8 cellular contexts compared by ENCODE assay signal in the genomic region with DNA sequence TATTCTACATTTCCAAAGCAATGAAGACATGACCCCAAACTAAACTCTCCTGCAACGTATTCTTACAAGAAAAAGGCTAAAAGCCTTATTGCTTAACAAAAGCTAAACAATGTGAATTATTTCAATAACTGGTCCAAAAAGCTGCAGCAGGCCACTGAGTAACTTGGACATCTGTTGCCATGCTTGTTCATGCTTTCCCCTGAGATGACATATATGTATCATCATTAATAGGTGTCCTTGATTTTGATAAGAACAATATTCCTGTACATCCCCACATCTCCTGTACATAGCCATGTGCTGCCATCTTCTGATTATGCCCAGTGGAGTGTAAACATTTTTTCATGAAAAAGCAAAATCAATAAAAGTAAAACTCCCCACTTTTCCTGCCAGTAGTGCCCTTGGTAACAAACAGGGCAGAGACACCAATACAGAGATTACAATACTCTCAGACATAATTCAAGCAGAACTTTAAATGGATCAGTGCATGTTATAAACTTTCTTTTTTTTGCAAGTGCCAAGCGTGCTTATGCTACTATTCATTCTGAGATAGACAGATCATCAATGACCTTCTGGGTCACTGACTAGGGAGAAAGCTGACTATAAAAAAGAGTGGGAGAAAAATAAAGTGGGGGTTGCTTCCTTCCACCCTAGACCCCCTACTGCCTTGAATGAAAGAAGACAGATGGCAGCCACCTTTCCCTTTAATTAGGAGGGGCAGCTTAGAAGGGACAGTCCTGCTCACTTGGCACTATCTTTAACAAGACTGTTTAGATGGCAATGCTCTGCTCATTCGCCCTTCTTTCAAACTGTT.
A peak's percentile ranks its signal among the peaks of the same experiment; 100 is the strongest.
DNase-seq lines count a peak whose midpoint lies in the region; ATAC-seq, FAIRE-seq and TF ChIP-seq lines count a peak whose summit lies in the region.

No MANE protein-coding gene starts in this region.

- H3K9me3 ChIP-seq in keratinocyte (ENCODE audit: control insufficient read depth, low read depth, low read length), result no peaks in the 10 kb centered on the region
- no peaks in the 10 kb centered on the region for H3K9me3 ChIP-seq in suprapubic skin

- no peak for DNase-seq in activated T-cell treated with anti-CD3 and anti-CD28 coated beads, Interleukin-2, amount 50 U/mL, for 4 hours
- DNase-seq in activated T-cell treated with anti-CD3 and anti-CD28 coated beads, Interleukin-2, amount 50 U/mL, for 1 hour, result no peak
- DNase-seq in activated naive CD8-positive, alpha-beta T cell treated with anti-CD3 and anti-CD28 coated beads for 36 hours, result no peak
- DNase-seq in keratinocyte (ENCODE audit: low read depth, low spot score), result no peak
- DNase-seq in suprapubic skin (ENCODE audit: low spot score in 2 of 2), result no peak
- DNase-seq in NCI-H345 treated with DMSO at 0.1 percent for 48 hours (lab: John Stamatoyannopoulos, UW; ENCODE audit: unreplicated experiment), result no peak
- no peak for DNase-seq in hepatic stellate cell (ENCODE audit: low spot score)

- peak overlapping the region; percentile 91 for H3K4me2 ChIP-seq in keratinocyte (ENCODE audit: control insufficient read depth, extremely low read depth, insufficient read depth, low read depth, low read length)

- H3K9ac ChIP-seq in keratinocyte (ENCODE audit: control insufficient read depth, extremely low read depth, insufficient read depth, low read length), result peak overlapping the region; percentile 81

- H3K27ac ChIP-seq in keratinocyte (ENCODE audit: control insufficient read depth, insufficient read depth, low read length), result peak overlapping the region; percentile 87
- H3K27ac ChIP-seq in suprapubic skin, result peak overlapping the region; percentile 62

- ATAC-seq in activated T-cell treated with anti-CD3 and anti-CD28 coated beads, Interleukin-2, amount 50 U/mL, for 4 hours, result no peak
- ATAC-seq in GM21381 (IDR thresholded peaks at IDR 0.05; ENCODE audit: unreplicated experiment), result no peak

- WGBS in suprapubic skin, result 61% methylated on average over 3 of the region's 3 CpGs

- peaks cover 90% of the 10 kb centered on the region for H3K4me1 Mint-ChIP-seq in activated T-cell treated with anti-CD3 and anti-CD28 coated beads, Interleukin-2, amount 50 U/mL, for 4 hours (ENCODE audit: low read depth)
- peaks cover 82% of the 10 kb centered on the region for H3K4me1 Mint-ChIP-seq in activated naive CD8-positive, alpha-beta T cell treated with anti-CD3 and anti-CD28 coated beads for 36 hours

- H3K4me3 Mint-ChIP-seq in activated T-cell treated with anti-CD3 and anti-CD28 coated beads, Interleukin-2, amount 50 U/mL, for 4 hours, result peak overlapping the region; percentile 83
- H3K4me3 Mint-ChIP-seq in activated naive CD8-positive, alpha-beta T cell treated with anti-CD3 and anti-CD28 coated beads for 36 hours, result peak overlapping the region; percentile 52

- H3K79me2 ChIP-seq in keratinocyte (ENCODE audit: control insufficient read depth, insufficient read depth, low read length), result peaks cover 91% of the 10 kb centered on the region

- no peaks in the 10 kb centered on the region for H3K9me1 ChIP-seq in keratinocyte (ENCODE audit: control insufficient read depth, extremely low read depth, insufficient read depth, low read length)

- dilution Hi-C loops in keratinocyte (cut with MboI; ENCODE audit: extremely low pct_ligation_motif_present, low sequenced_read_pairs), result no loop called here

- H2AFZ ChIP-seq in keratinocyte (ENCODE audit: control insufficient read depth, low read length), result no peak overlapping the region

- TF ChIP-seq CTCF in keratinocyte (optimal IDR thresholded peaks at IDR 0.05 in 1 of 3, IDR thresholded peaks at IDR 0.05 in 1 of 3, conservative IDR thresholded peaks at IDR 0.05 in 1 of 3; ENCODE audit: extremely low read depth in 1 of 3, insufficient read depth in 2 of 3, low read length in 3 of 3) (no peak), suprapubic skin (IDR thresholded peaks at IDR 0.05) (no peak)

- H3K27me3 ChIP-seq in keratinocyte (ENCODE audit: control insufficient read depth, extremely low read depth, insufficient read depth, low read length) (no peaks in the 10 kb centered on the region), suprapubic skin (no peaks in the 10 kb centered on the region)

- H3K36me3 ChIP-seq in keratinocyte (ENCODE audit: control insufficient read depth in 2 of 2, extremely low read depth in 1 of 2, insufficient read depth in 2 of 2, low read length in 2 of 2) (peaks cover 0 to 12% of the 10 kb centered on the region in 2 experiments), suprapubic skin (peaks cover 9% of the 10 kb centered on the region)

- peaks cover 9% of the 10 kb centered on the region for H3K4me1 ChIP-seq in keratinocyte (ENCODE audit: control insufficient read depth, extremely low read depth, insufficient read depth, low read length)
- H3K4me1 ChIP-seq in suprapubic skin, result peaks cover 48% of the 10 kb centered on the region

- TF ChIP-seq EP300 in suprapubic skin (IDR thresholded peaks at IDR 0.05), result no peak

- H4K20me1 ChIP-seq in keratinocyte (ENCODE audit: control insufficient read depth, extremely low read depth, insufficient read depth, low read length), result no peaks in the 10 kb centered on the region

- H3K9me3 Mint-ChIP-seq in activated T-cell treated with anti-CD3 and anti-CD28 coated beads, Interleukin-2, amount 50 U/mL, for 4 hours, result no peaks in the 10 kb centered on the region
- no peaks in the 10 kb centered on the region for H3K9me3 Mint-ChIP-seq in activated naive CD8-positive, alpha-beta T cell treated with anti-CD3 and anti-CD28 coated beads for 36 hours

- peak; percentile 9 for FAIRE-seq in keratinocyte (lab: Jason Lieb, UNC)

- no peaks in the 10 kb centered on the region for H3K27me3 Mint-ChIP-seq in activated T-cell treated with anti-CD3 and anti-CD28 coated beads, Interleukin-2, amount 50 U/mL, for 4 hours (ENCODE audit: low read depth)
- H3K27me3 Mint-ChIP-seq in activated naive CD8-positive, alpha-beta T cell treated with anti-CD3 and anti-CD28 coated beads for 36 hours, result no peaks in the 10 kb centered on the region

- H3K36me3 Mint-ChIP-seq in activated T-cell treated with anti-CD3 and anti-CD28 coated beads, Interleukin-2, amount 50 U/mL, for 4 hours (ENCODE audit: insufficient read depth), result peaks cover 79% of the 10 kb centered on the region
- H3K36me3 Mint-ChIP-seq in activated naive CD8-positive, alpha-beta T cell treated with anti-CD3 and anti-CD28 coated beads for 36 hours, result peaks cover 77% of the 10 kb centered on the region

- H3K27ac Mint-ChIP-seq in activated naive CD8-positive, alpha-beta T cell treated with anti-CD3 and anti-CD28 coated beads for 36 hours, result peak overlapping the region; percentile 61

- TF ChIP-seq POLR2A in suprapubic skin (IDR thresholded peaks at IDR 0.05), result no peak

- peak overlapping the region; percentile 37 to 67 (median 64) for H3K4me3 ChIP-seq in keratinocyte (ENCODE audit: control insufficient read depth in 2 of 3, extremely low read depth in 1 of 3, insufficient read depth in 2 of 3, low read depth in 1 of 3, low read length in 3 of 3)
- H3K4me3 ChIP-seq in suprapubic skin, result peak overlapping the region; percentile 41
